In the genomic region with DNA sequence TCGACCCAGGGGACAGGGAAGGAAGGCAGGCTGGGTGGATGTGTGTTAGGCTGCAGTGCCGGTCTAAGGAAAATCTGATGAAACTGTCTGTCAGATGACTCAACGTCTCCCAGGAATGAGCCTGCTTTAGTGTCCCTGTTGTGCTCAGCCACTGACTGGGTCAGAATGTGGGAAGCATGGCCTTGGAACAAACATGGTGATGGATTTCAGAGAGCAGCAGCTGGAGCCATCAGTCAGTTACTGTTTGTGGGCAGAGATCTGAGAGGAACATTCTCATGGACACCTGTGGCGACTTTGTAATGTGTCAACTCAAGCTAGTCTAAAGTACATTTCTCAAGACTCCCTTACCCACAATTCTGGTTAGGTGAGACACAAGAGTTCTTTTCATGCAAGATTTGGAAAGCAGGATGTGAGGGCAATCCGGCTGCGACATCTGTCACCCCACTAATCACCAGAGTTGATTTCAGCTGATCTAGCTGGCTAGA, we compare ENCODE assay signal across 12 cellular contexts.
DNase-seq lines count a peak whose midpoint lies in the region; FAIRE-seq and TF ChIP-seq lines count a peak whose summit lies in the region.
"Had no signal": no experiment of that assay in that cellular context is flagged by ENCODE, and none has a peak within 500 bp of the region (broad histone marks: within the 10 kb centered on the region; RNA-seq: fewer than 3 reads in every experiment).

No MANE protein-coding gene starts in this region.

- H3K9me3 ChIP-seq in hepatocyte (ENCODE audit: low read depth), result no peaks in the 10 kb centered on the region
- H3K9me3 ChIP-seq: vagina had no signal

- H3K27ac ChIP-seq in hepatocyte, result no peak overlapping the region
- H3K27ac ChIP-seq: vagina had no signal

- no peaks in the 10 kb centered on the region for H3K27me3 ChIP-seq in hepatocyte
- H3K27me3 ChIP-seq: vagina had no signal

- 89% methylated on average over 6 of the region's 6 CpGs for WGBS in hepatocyte (ENCODE audit: low lambda C conversion rate, missing lambda C conversion rate)

- H3K4me1 ChIP-seq in hepatocyte (ENCODE audit: insufficient read depth), result no peaks in the 10 kb centered on the region
- H3K4me1 ChIP-seq: vagina had no signal

- H3K36me3 Mint-ChIP-seq in HFFc6 (ENCODE audit: low read depth), result peaks cover 24% of the 10 kb centered on the region

- peak; percentile 68 for DNase-seq in HFFc6
- peak; percentile 79 for DNase-seq in amniotic epithelial cell (ENCODE audit: low read depth)
- DNase-seq in hepatocyte (ENCODE audit: low spot score), result peak; percentile 12
- peak; percentile 5 for DNase-seq in urothelium cell line (ENCODE audit: low spot score)
- no peak for DNase-seq in cortex of kidney (lab: John Stamatoyannopoulos, UW)
- DNase-seq in NCI-H69 (lab: John Stamatoyannopoulos, UW), result no peak
- DNase-seq in stimulated activated CD4-positive, alpha-beta T cell treated with anti-CD3 and anti-CD28 coated beads, Interleukin-2, amount 100 ng/mL, for 48 hours, result no peak
- DNase-seq: activated T-cell treated with anti-CD3 and anti-CD28 coated beads, Interleukin-2, amount 50 U/mL, for 72 hours; NCI-H2081 treated with DMSO at 0.1 percent for 48 hours; occipital lobe had no signal

- no peak overlapping the region for H3K4me3 ChIP-seq in hepatocyte
- H3K4me3 ChIP-seq: vagina had no signal

- peaks cover 2% of the 10 kb centered on the region for H3K36me3 ChIP-seq in hepatocyte (replicated peaks; ENCODE audit: insufficient read depth, low read depth)

- H3K9me3 Mint-ChIP-seq in HFFc6, result no peaks in the 10 kb centered on the region

- no peak overlapping the region for H2AFZ ChIP-seq in hepatocyte

- no peaks in the 10 kb centered on the region for H4K20me1 ChIP-seq in hepatocyte (ENCODE audit: insufficient read depth, poor library complexity, severe bottlenecking)

- H3K27ac Mint-ChIP-seq in HFFc6, result peak overlapping the region; percentile 70
- H3K27ac Mint-ChIP-seq: activated T-cell treated with anti-CD3 and anti-CD28 coated beads, Interleukin-2, amount 50 U/mL, for 72 hours had no signal

- peaks cover 29% of the 10 kb centered on the region for H3K4me1 Mint-ChIP-seq in HFFc6 (ENCODE audit: low read depth)

- FAIRE-seq in urothelium cell line (lab: Jason Lieb, UNC), result no peak
- FAIRE-seq: G401.6 had no signal

- H3K79me2 ChIP-seq in hepatocyte, result peaks cover 2% of the 10 kb centered on the region

- no peak overlapping the region for H3K4me3 Mint-ChIP-seq in HFFc6
- H3K4me3 Mint-ChIP-seq: activated T-cell treated with anti-CD3 and anti-CD28 coated beads, Interleukin-2, amount 50 U/mL, for 72 hours had no signal

- H3K9me2 ChIP-seq in hepatocyte (replicated peaks; ENCODE audit: insufficient read depth), result no peaks in the 10 kb centered on the region

- no peaks in the 10 kb centered on the region for H3K27me3 Mint-ChIP-seq in HFFc6 (ENCODE audit: insufficient read depth)

- H3K4me2 ChIP-seq in hepatocyte, result no peak overlapping the region

- no peak for TF ChIP-seq CTCF in HFFc6 (IDR thresholded peaks at IDR 0.05)
- TF ChIP-seq CTCF in hepatocyte (IDR thresholded peaks at IDR 0.05; ENCODE audit: poor library complexity), result no peak

Comparison
In these comparisons a context has a peak if more than half of its experiments do, and no peak if none do; other contexts are left out.
1. DNase-seq: peak in HFFc6 (single experiment), amniotic epithelial cell (single experiment), hepatocyte (single experiment) and urothelium cell line (single experiment); none in cortex of kidney (single experiment), NCI-H69 (single experiment) and stimulated activated CD4-positive, alpha-beta T cell treated with anti-CD3 and anti-CD28 coated beads, Interleukin-2, amount 100 ng/mL, for 48 hours (0 of 2).